ENCODE assay signal across 8 cellular contexts in genomic region chr5:124651663-124652513, GRCh38.
A peak's percentile ranks its signal among the peaks of the same experiment; 100 is the strongest.
DNase-seq lines count a peak whose midpoint lies in the region; ATAC-seq and TF ChIP-seq lines count a peak whose summit lies in the region.

No MANE protein-coding gene starts in this region.

- peak overlapping the region; percentile 78 for H3K4me2 ChIP-seq in MM.1S (ENCODE audit: low read depth, low read length)

- peaks cover 23% of the 10 kb centered on the region for H3K4me1 ChIP-seq in MM.1S (ENCODE audit: low read length)
- H3K4me1 ChIP-seq in SJSA1 (replicated peaks): peaks cover 75% of the 10 kb centered on the region
- H3K4me1 ChIP-seq in spleen: peaks cover 32 to 90% (median 57%) of the 10 kb centered on the region in 6 donors

- no peaks in the 10 kb centered on the region for H3K9me2 ChIP-seq in MM.1S (replicated peaks; ENCODE audit: insufficient read depth, low read length)

- H3K27me3 ChIP-seq in MM.1S (replicated peaks; ENCODE audit: insufficient read depth, low read length) (0 out of 2 replicates have a peak, but pooled peaks cover 8% of the 10 kb centered on the region), SJSA1 (replicated peaks) (no peaks in the 10 kb centered on the region), spleen (replicated peaks in 1 of 7) (peaks cover 0 to 72% (median 0%) of the 10 kb centered on the region in 7 donors)

- no peaks in the 10 kb centered on the region for H3K79me2 ChIP-seq in MM.1S (ENCODE audit: low read length)

- H3K4me3 ChIP-seq in MM.1S (ENCODE audit: low read length): peak overlapping the region; percentile 62
- peak overlapping the region; percentile 47 for H3K4me3 ChIP-seq in SJSA1
- peak overlapping the region; percentile 34 to 70 (median 44) for H3K4me3 ChIP-seq in spleen

- H3K9me3 ChIP-seq in MM.1S (replicated peaks; ENCODE audit: insufficient read depth, low read length): no peaks in the 10 kb centered on the region
- H3K9me3 ChIP-seq in SJSA1 (replicated peaks): no peaks in the 10 kb centered on the region
- no peaks in the 10 kb centered on the region for H3K9me3 ChIP-seq in spleen

- peaks cover 19% of the 10 kb centered on the region for H3F3A ChIP-seq in MM.1S (ENCODE audit: insufficient read depth, low read length)

- DNase-seq in ELF-1 (ENCODE audit: low read depth, low spot score) (peak; percentile 93), MM.1S (peak; percentile 51), SJSA1 (ENCODE audit: low read depth in 1 of 2, low spot score in 2 of 2) (peak in 1 of 2 experiments; percentile 89), kidney tubule cell (ENCODE audit: low spot score) (peak; percentile 80), spleen (peak; percentile 92)

- TF ChIP-seq CTCF in MM.1S (IDR thresholded peaks at IDR 0.05; ENCODE audit: low read length) (no peak), spleen (IDR thresholded peaks at IDR 0.05 in 8 of 11, conservative IDR thresholded peaks at IDR 0.05 in 3 of 11) (no peak)

- H2AFZ ChIP-seq in MM.1S (ENCODE audit: low read length): peak overlapping the region; percentile 61

- no peaks in the 10 kb centered on the region for H4K20me1 ChIP-seq in MM.1S (ENCODE audit: insufficient read depth, low read length)

- intact Hi-C loops in spleen (cut with DNase I; ENCODE audit: low total_unique reads): no loop called here

- H3K27ac ChIP-seq in MM.1S (ENCODE audit: low read length): peak overlapping the region; percentile 10; the same call in 1 of the 2 replicates
- peak overlapping the region; percentile 30 for H3K27ac ChIP-seq in SJSA1
- H3K27ac ChIP-seq in cingulate gyrus (ENCODE audit: low read depth, low read length): peak overlapping the region; percentile 90
- peak overlapping the region; percentile 38 to 83 (median 81) for H3K27ac ChIP-seq in spleen

- H3K36me3 ChIP-seq in MM.1S (replicated peaks; ENCODE audit: insufficient read depth, low read length) (no peaks in the 10 kb centered on the region), SJSA1 (0 out of 2 replicates have a peak, but pooled peaks cover 3% of the 10 kb centered on the region), spleen (peaks cover 0 to 14% (median 0%) of the 10 kb centered on the region in 6 donors)

- TF ChIP-seq POLR2A in spleen (IDR thresholded peaks at IDR 0.05): no peak

- 3 to 5% (median 4%) methylated on average over 53 to 54 of the region's 54 CpGs for WGBS in spleen, 5 donors

- H3K9ac ChIP-seq in MM.1S (ENCODE audit: low read length): peak overlapping the region; percentile 58; the same call in 1 of the 2 replicates

- ATAC-seq in GM21528 (IDR thresholded peaks at IDR 0.05; ENCODE audit: low FRiP score, unreplicated experiment) (peak; percentile 31), HG03457 (IDR thresholded peaks at IDR 0.05; ENCODE audit: unreplicated experiment) (no peak)

Comparison
In these comparisons a context has a peak if more than half of its experiments do, and no peak if none do; other contexts are left out.
1. H3K27ac ChIP-seq: peak in every context shown above with its lines; median percentile 90 in cingulate gyrus; 81 in spleen; 30 in SJSA1; 10 in MM.1S.